8 cellular contexts compared by ENCODE assay signal in the genomic region with DNA sequence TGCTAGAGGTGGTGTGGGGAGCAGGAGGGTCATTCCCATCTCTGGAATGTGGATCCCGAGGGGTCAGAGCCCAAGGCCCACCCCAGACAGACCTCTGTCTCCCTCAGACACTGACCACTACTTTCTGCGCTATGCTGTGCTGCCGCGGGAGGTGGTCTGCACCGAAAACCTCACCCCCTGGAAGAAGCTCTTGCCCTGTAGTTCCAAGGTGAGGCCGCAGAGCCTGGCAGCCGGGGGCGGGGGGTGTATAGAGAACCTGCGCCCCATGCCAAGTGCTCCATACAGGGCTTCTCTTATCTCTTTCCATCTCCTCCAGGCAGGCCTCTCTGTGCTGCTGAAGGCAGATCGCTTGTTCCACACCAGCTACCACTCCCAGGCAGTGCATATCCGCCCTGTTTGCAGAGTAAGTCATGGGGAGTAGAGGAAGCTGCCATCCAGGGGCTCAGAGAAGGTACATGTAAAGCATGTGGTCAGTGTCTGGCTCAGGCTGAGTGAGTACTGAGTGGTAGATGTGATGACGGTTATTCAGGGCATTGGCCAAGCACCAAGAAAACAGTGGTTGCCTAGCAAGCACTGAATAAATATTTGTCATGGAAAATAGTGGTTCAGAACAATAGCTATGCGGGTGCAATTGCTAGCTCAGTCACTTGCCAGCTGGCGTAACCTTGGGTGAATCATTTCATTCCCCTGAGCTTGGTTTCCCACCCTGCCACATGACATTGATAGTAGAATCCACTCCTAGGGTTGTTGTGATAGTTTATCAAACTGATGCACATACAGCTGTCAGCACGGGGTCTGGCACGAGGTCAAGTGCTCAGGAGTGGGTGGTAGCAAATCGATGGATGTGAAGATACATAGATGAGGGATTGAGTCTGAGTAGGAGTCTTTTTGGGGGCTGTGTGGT. TPM values are rescaled to one million over a fixed set of nuclear protein-coding genes. Genes with fewer than 3 reads are reported as not detected.
DNase-seq lines count a peak whose midpoint lies in the region; ATAC-seq and TF ChIP-seq lines count a peak whose summit lies in the region.

No MANE protein-coding gene starts in this region.

- ATAC-seq in GM19023 (IDR thresholded peaks at IDR 0.05; ENCODE audit: unreplicated experiment) (peak; percentile 76), HG03280 (IDR thresholded peaks at IDR 0.05; ENCODE audit: unreplicated experiment) (peak; percentile 68)

- H2AFZ ChIP-seq in osteoblast (ENCODE audit: low read length) = no peak overlapping the region

- H3K27ac ChIP-seq in esophagus muscularis mucosa (replicated peaks in 1 of 4) = peak overlapping the region; percentile 73 to 89 (median 79)
- H3K27ac ChIP-seq in osteoblast (ENCODE audit: low read depth, low read length) = peak overlapping the region; percentile 89

- H3K4me1 ChIP-seq in esophagus muscularis mucosa (peaks cover 45 to 49% (median 46%) of the 10 kb centered on the region in 4 donors), osteoblast (ENCODE audit: insufficient read depth, low read length) (peaks cover 25% of the 10 kb centered on the region)

- intact Hi-C loops in esophagus muscularis mucosa (cut with DNase I) = no loop called here

- no peak for TF ChIP-seq POLR2A in esophagus muscularis mucosa (IDR thresholded peaks at IDR 0.05; ENCODE audit: low read depth)

- no peak for TF ChIP-seq EP300 in esophagus muscularis mucosa (IDR thresholded peaks at IDR 0.05)

- POLR2A ChIA-PET in BJ (lab: Charles Lee) = no interaction called here

- peaks cover 8% of the 10 kb centered on the region for H4K20me1 ChIP-seq in osteoblast (ENCODE audit: insufficient read depth, low read length)

- H3K36me3 ChIP-seq in BJ (ENCODE audit: control insufficient read depth, insufficient read depth, low read length) = peaks cover 21% of the 10 kb centered on the region
- peaks cover 43 to 63% (median 56%) of the 10 kb centered on the region in 4 donors for H3K36me3 ChIP-seq in esophagus muscularis mucosa
- peaks cover 43% of the 10 kb centered on the region for H3K36me3 ChIP-seq in osteoblast (ENCODE audit: insufficient read depth, low read length)

- no peaks in the 10 kb centered on the region for H3K9me3 ChIP-seq in esophagus muscularis mucosa
- no peaks in the 10 kb centered on the region for H3K9me3 ChIP-seq in osteoblast (ENCODE audit: low read depth, low read length)

- CTCF ChIA-PET in BJ (lab: Yijun Ruan, JAX) = interaction anchor here (1.2 to 4.9 kb wide), 4 partner anchors 18 to 100 kb away, joined by 4 to 31 read pairs (median 7); a partner anchor contains a TSS

- no peak overlapping the region for H3K4me3 ChIP-seq in BJ (ENCODE audit: low read depth, low read length)
- no peak overlapping the region for H3K4me3 ChIP-seq in esophagus muscularis mucosa
- no peak overlapping the region for H3K4me3 ChIP-seq in osteoblast (ENCODE audit: insufficient read depth, low read length)

- peaks cover 34% of the 10 kb centered on the region for H3K79me2 ChIP-seq in osteoblast (ENCODE audit: insufficient read depth, low read length)

- TF ChIP-seq CTCF in BJ (IDR thresholded peaks at IDR 0.05; ENCODE audit: insufficient read depth, low read depth, low read length) (no peak), esophagus muscularis mucosa (IDR thresholded peaks at IDR 0.05) (no peak), osteoblast (IDR thresholded peaks at IDR 0.05; ENCODE audit: extremely low read depth, low read depth, low read length) (no peak)

- H3K27me3 ChIP-seq in BJ (ENCODE audit: control insufficient read depth, insufficient read depth, low read length) (no peaks in the 10 kb centered on the region), esophagus muscularis mucosa (no peaks in the 10 kb centered on the region), osteoblast (ENCODE audit: insufficient read depth, low read length) (no peaks in the 10 kb centered on the region)

- DNase-seq in BJ (ENCODE audit: low read depth) (peak; percentile 62), RPMI7951 (ENCODE audit: low read depth) (peak; percentile 98), esophagus muscularis mucosa (ENCODE audit: extremely low spot score) (no peak), osteoblast (ENCODE audit: insufficient read length, low spot score, missing footprints) (peak; percentile 96), NCI-H1048 (lab: John Stamatoyannopoulos, UW) (no peak), SK-N-DZ (ENCODE audit: low spot score) (no peak)

- WGBS in esophagus muscularis mucosa = 38% methylated on average over 9 of the region's 17 CpGs

- peak overlapping the region; percentile 38 for H3K4me2 ChIP-seq in osteoblast (ENCODE audit: insufficient read depth, low read length)

RNA-seq across cellular contexts. Expression of a gene that starts 3.5 kb away (rescaled TPM):
- 135 and 236 TPM in 2 replicates for polyA plus RNA-seq in BJ (2011; rRNA removed)
- 39.7 and 47.6 TPM in 2 replicates for polyA minus RNA-seq in BJ (2011; rRNA and poly(A)+ RNA removed)
- 196 and 220 TPM in 2 replicates for total RNA-seq in RPMI7951 (2014; rRNA removed; shearing (Covaris generic))
- total RNA-seq in esophagus muscularis mucosa (10 to 100 TPM; 64.4 to 90.9 (median 80.4) TPM), osteoblast (52.8 and 56.6 TPM in 2 replicates)
- polyA plus RNA-seq in SK-N-DZ (2014; cell fraction: cytosol; rRNA removed) = 62.6 and 67.7 TPM in 2 replicates
- polyA plus RNA-seq in SK-N-DZ (2014; cell fraction: nucleus; rRNA removed) = 52.2 and 83.2 TPM in 2 replicates

RNA-seq across cellular contexts. Expression of a gene that starts 11.4 kb away (rescaled TPM):
- 69.4 and 77.0 TPM in 2 replicates for polyA plus RNA-seq in BJ (2011; rRNA removed)
- 26.1 and 36.1 TPM in 2 replicates for polyA minus RNA-seq in BJ (2011; rRNA and poly(A)+ RNA removed)
- 10.1 and 12.5 TPM in 2 replicates for total RNA-seq in RPMI7951 (2014; rRNA removed; shearing (Covaris generic))
- total RNA-seq in esophagus muscularis mucosa (100 to 1,000 TPM in 2 of 4 donors, 10 to 100 TPM in 2; 63.0 to 130 (median 109) TPM), osteoblast (8.7 and 13.0 TPM in 2 replicates)
- 39.2 and 41.8 TPM in 2 replicates for polyA plus RNA-seq in SK-N-DZ (2014; cell fraction: cytosol; rRNA removed)
- 41.2 and 51.5 TPM in 2 replicates for polyA plus RNA-seq in SK-N-DZ (2014; cell fraction: nucleus; rRNA removed)

RNA-seq across cellular contexts. Expression of a gene that starts 41.3 kb away (rescaled TPM):
- not detected in 2 replicates for polyA plus RNA-seq in BJ (2011; rRNA removed)
- not detected in 2 replicates for polyA minus RNA-seq in BJ (2011; rRNA and poly(A)+ RNA removed)
- total RNA-seq in RPMI7951 (2014; rRNA removed; shearing (Covaris generic)) = not detected in 2 replicates
- total RNA-seq in esophagus muscularis mucosa (1 to 10 TPM in 2 of 4 donors, under 1 TPM in 1, not detected in 1; 0.17 to 2.1 (median 1.1) TPM), osteoblast (not detected in 2 replicates)
- not detected in 2 replicates for polyA plus RNA-seq in SK-N-DZ (2014; cell fraction: cytosol; rRNA removed)
- polyA plus RNA-seq in SK-N-DZ (2014; cell fraction: nucleus; rRNA removed) = not detected in 2 replicates

RNA-seq across cellular contexts. Expression of a gene that starts 50.1 kb away (rescaled TPM):
- polyA plus RNA-seq in BJ (2011; rRNA removed) = not detected in 2 replicates
- polyA minus RNA-seq in BJ (2011; rRNA and poly(A)+ RNA removed) = not detected in 2 replicates
- total RNA-seq in RPMI7951 (2014; rRNA removed; shearing (Covaris generic)) = 0.78 TPM in 1 of 2 replicates, not detected in the other
- total RNA-seq in esophagus muscularis mucosa (1 to 10 TPM in 2 of 4 donors, not detected in 2; 2.1 to 2.6 TPM), osteoblast (not detected in 2 replicates)
- not detected in 2 replicates for polyA plus RNA-seq in SK-N-DZ (2014; cell fraction: cytosol; rRNA removed)
- not detected in 2 replicates for polyA plus RNA-seq in SK-N-DZ (2014; cell fraction: nucleus; rRNA removed)

RNA-seq across cellular contexts. Expression of a gene that starts 56.5 kb away (rescaled TPM):
- 38.8 and 71.4 TPM in 2 replicates for polyA plus RNA-seq in BJ (2011; rRNA removed)
- 35.1 and 67.8 TPM in 2 replicates for polyA minus RNA-seq in BJ (2011; rRNA and poly(A)+ RNA removed)
- total RNA-seq in RPMI7951 (2014; rRNA removed; shearing (Covaris generic)) = 29.2 and 33.7 TPM in 2 replicates
- total RNA-seq in esophagus muscularis mucosa = 10 to 100 TPM; 28.2 to 48.4 (median 42.5) TPM
- 26.5 and 31.8 TPM in 2 replicates for total RNA-seq in osteoblast
- 16.3 and 41.5 TPM in 2 replicates for polyA plus RNA-seq in SK-N-DZ (2014; cell fraction: cytosol; rRNA removed)
- polyA plus RNA-seq in SK-N-DZ (2014; cell fraction: nucleus; rRNA removed) = 7.9 and 12.1 TPM in 2 replicates

Comparison
In these comparisons a context has a peak if more than half of its experiments do, and no peak if none do; other contexts are left out.
1. DNase-seq: peak in BJ (single experiment), RPMI7951 (single experiment) and osteoblast (single experiment); none in esophagus muscularis mucosa (single experiment), NCI-H1048 (single experiment) and SK-N-DZ (single experiment).